1 cellular context compared by ENCODE assay signal in genomic region chr16:89343501-89344291, GRCh38.
TF ChIP-seq lines count a peak whose summit lies in the region.

No MANE protein-coding gene starts in this region.

TF ChIP-seq in HEK293, 187 proteins besides CTCF, POLR2A, EP300 and RAD21 (continued from another document):
- TF ChIP-seq PRDM10 (tag by site-specific recombination; IDR thresholded peaks at IDR 0.05) (no peak), BCL11A (tag by site-specific recombination; IDR thresholded peaks at IDR 0.05; ENCODE audit: low read depth) (no peak; the same call in 1 of the 2 replicates), ZNF266 (tag by site-specific recombination; IDR thresholded peaks at IDR 0.05; ENCODE audit: low read depth) (no peak)
